6 cellular contexts compared by ENCODE assay signal in genomic region chr17:38099262-38099661, GRCh38. TPM values are rescaled to one million over a fixed set of nuclear protein-coding genes. Genes with fewer than 3 reads are reported as not detected.
"Had no signal": no experiment of that assay in that cellular context is flagged by ENCODE, and none has a peak within 500 bp of the region (broad histone marks: within the 10 kb centered on the region; RNA-seq: fewer than 3 reads in every experiment).

No MANE protein-coding gene starts in this region.

RNA-seq across cellular contexts. Expression of gene TBC1D3E, which starts 28.5 kb away (rescaled TPM):
- total RNA-seq: K562, M059J, PC-9, Right ventricle myocardium superior, RPMI7951 had no signal
- polyA plus RNA-seq: K562, SK-N-SH had no signal

RNA-seq across cellular contexts. Expression of gene TBC1D3C, which starts 30.8 kb away (rescaled TPM):
- total RNA-seq: K562, Right ventricle myocardium superior, RPMI7951 had no signal
- polyA plus RNA-seq: K562, SK-N-SH had no signal
